In the genomic region with DNA sequence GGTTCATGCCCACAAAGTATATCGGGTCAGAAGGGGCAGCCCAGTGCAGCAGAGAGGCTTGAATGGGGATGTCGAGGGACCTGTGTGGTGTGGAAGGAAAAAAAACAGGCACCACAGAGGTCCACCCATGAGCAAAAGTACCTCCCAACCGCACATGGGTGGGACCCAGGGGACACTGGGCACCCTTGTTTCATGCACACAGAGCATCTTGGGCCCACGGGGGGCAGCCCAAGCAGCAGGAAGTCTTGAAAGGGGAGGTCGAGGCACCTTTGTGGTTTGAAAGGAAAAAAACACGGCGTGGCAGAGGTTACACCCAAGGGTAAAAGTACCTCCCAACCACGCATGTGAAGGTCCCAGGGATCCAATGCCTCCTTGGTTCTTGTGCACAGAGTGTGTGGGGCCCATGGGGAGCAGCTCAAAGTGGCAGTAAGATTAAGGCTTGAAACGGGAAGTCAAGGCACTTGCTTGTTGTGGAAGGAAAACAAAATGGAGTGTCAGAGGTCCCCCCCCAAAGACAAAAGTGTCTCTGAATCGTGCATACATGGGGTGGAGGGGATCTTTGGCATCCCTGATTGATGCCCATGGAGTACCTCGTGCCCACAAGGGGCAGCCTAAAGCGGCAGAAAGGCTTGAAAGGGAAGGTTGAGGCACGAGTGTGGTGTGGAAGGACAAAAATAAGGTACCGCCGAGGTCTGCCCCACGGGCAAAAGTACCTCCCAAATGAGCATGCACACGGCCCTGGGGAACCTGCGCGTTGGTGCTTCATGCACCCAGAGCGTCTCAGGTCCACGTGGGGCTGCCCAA, we compare ENCODE assay signal across 1 cellular context.
TF ChIP-seq lines count a peak whose summit lies in the region.

No MANE protein-coding gene starts in this region.

TF ChIP-seq in HepG2, 621 proteins besides CTCF, POLR2A, EP300 and RAD21 (continued from another document):
- TF ChIP-seq, protein P1, sequence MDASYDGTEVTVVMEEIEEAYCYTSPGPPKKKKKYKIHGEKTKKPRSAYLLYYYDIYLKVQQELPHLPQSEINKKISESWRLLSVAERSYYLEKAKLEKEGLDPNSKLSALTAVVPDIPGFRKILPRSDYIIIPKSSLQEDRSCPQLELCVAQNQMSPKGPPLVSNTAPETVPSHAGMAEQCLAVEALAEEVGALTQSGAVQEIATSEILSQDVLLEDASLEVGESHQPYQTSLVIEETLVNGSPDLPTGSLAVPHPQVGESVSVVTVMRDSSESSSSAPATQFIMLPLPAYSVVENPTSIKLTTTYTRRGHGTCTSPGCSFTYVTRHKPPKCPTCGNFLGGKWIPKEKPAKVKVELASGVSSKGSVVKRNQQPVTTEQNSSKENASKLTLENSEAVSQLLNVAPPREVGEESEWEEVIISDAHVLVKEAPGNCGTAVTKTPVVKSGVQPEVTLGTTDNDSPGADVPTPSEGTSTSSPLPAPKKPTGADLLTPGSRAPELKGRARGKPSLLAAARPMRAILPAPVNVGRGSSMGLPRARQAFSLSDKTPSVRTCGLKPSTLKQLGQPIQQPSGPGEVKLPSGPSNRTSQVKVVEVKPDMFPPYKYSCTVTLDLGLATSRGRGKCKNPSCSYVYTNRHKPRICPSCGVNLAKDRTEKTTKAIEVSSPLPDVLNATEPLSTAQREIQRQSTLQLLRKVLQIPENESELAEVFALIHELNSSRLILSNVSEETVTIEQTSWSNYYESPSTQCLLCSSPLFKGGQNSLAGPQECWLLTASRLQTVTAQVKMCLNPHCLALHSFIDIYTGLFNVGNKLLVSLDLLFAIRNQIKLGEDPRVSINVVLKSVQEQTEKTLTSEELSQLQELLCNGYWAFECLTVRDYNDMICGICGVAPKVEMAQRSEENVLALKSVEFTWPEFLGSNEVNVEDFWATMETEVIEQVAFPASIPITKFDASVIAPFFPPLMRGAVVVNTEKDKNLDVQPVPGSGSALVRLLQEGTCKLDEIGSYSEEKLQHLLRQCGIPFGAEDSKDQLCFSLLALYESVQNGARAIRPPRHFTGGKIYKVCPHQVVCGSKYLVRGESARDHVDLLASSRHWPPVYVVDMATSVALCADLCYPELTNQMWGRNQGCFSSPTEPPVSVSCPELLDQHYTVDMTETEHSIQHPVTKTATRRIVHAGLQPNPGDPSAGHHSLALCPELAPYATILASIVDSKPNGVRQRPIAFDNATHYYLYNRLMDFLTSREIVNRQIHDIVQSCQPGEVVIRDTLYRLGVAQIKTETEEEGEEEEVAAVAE (CRISPR knock-in tag; IDR thresholded peaks at IDR 0.05; ENCODE audit: borderline replicate concordance) = no peak
- TF ChIP-seq ISX (CRISPR knock-in tag; conservative IDR thresholded peaks at IDR 0.05) (no peak), MIER2 (CRISPR knock-in tag; IDR thresholded peaks at IDR 0.05) (no peak)
TF ChIP-seq in HepG2: peak in this region for 0.
